ENCODE assay signal across 1 cellular context in genomic region chr13:25301347-25302113, GRCh38.
A peak's percentile ranks its signal among the peaks of the same experiment; 100 is the strongest.
TF ChIP-seq lines count a peak whose summit lies in the region.

A gene with protein sequence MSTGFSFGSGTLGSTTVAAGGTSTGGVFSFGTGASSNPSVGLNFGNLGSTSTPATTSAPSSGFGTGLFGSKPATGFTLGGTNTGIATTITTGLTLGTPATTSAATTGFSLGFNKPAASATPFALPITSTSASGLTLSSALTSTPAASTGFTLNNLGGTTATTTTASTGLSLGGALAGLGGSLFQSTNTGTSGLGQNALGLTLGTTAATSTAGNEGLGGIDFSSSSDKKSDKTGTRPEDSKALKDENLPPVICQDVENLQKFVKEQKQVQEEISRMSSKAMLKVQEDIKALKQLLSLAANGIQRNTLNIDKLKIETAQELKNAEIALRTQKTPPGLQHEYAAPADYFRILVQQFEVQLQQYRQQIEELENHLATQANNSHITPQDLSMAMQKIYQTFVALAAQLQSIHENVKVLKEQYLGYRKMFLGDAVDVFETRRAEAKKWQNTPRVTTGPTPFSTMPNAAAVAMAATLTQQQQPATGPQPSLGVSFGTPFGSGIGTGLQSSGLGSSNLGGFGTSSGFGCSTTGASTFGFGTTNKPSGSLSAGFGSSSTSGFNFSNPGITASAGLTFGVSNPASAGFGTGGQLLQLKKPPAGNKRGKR (plus strand): TSS chr13:25301625. CDS start chr13:25301774, 149 bp downstream.

TF ChIP-seq in HepG2, 621 proteins besides CTCF, POLR2A, EP300 and RAD21 (continued from another document and continues in another):
- TF ChIP-seq, protein P1, sequence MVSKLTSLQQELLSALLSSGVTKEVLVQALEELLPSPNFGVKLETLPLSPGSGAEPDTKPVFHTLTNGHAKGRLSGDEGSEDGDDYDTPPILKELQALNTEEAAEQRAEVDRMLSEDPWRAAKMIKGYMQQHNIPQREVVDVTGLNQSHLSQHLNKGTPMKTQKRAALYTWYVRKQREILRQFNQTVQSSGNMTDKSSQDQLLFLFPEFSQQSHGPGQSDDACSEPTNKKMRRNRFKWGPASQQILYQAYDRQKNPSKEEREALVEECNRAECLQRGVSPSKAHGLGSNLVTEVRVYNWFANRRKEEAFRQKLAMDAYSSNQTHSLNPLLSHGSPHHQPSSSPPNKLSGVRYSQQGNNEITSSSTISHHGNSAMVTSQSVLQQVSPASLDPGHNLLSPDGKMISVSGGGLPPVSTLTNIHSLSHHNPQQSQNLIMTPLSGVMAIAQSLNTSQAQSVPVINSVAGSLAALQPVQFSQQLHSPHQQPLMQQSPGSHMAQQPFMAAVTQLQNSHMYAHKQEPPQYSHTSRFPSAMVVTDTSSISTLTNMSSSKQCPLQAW (CRISPR knock-in tag; IDR thresholded peaks at IDR 0.05), result peak; percentile 47; the same call in 1 of the 2 replicates
- TF ChIP-seq HNF4A (CRISPR knock-in tag; IDR thresholded peaks at IDR 0.05) (no peak), PHB2 (IDR thresholded peaks at IDR 0.05; ENCODE audit: partially characterized antibody) (no peak), ZFP36L2 (CRISPR knock-in tag; IDR thresholded peaks at IDR 0.05) (no peak), TBX2 (CRISPR knock-in tag; IDR thresholded peaks at IDR 0.05; ENCODE audit: borderline replicate concordance) (peak; percentile 86), ZNF230 (CRISPR knock-in tag; IDR thresholded peaks at IDR 0.05) (peak; percentile 69; the same call in 1 of the 2 replicates), ZFAT (CRISPR knock-in tag; conservative IDR thresholded peaks at IDR 0.05) (no peak), SETDB1 (CRISPR knock-in tag; IDR thresholded peaks at IDR 0.05; ENCODE audit: borderline replicate concordance) (no peak), ELF1 (CRISPR knock-in tag; IDR thresholded peaks at IDR 0.05) (peak; percentile 80), MLLT10 (CRISPR knock-in tag; IDR thresholded peaks at IDR 0.05) (no peak), MAZ (IDR thresholded peaks at IDR 0.05; ENCODE audit: borderline replicate concordance, low read depth, low read length) (no peak), MAZ (CRISPR knock-in tag; IDR thresholded peaks at IDR 0.05; ENCODE audit: low read depth) (peak; percentile 77), ZNF101 (CRISPR knock-in tag; IDR thresholded peaks at IDR 0.05; ENCODE audit: borderline replicate concordance, low read depth) (no peak), RNF2 (conservative IDR thresholded peaks at IDR 0.05; ENCODE audit: low read depth) (no peak), ZSCAN30 (CRISPR knock-in tag; IDR thresholded peaks at IDR 0.05) (no peak), LBX2 (CRISPR knock-in tag; IDR thresholded peaks at IDR 0.05; ENCODE audit: borderline replicate concordance) (no peak), GZF1 (CRISPR knock-in tag; IDR thresholded peaks at IDR 0.05) (no peak), SMARCE1 (IDR thresholded peaks at IDR 0.05; ENCODE audit: borderline replicate concordance) (no peak), JDP2 (CRISPR knock-in tag; IDR thresholded peaks at IDR 0.05; ENCODE audit: borderline replicate concordance) (no peak), ZNF782 (CRISPR knock-in tag; IDR thresholded peaks at IDR 0.05; ENCODE audit: borderline replicate concordance) (no peak), TRIM24 (CRISPR knock-in tag; IDR thresholded peaks at IDR 0.05) (no peak), MEF2D (CRISPR knock-in tag; IDR thresholded peaks at IDR 0.05) (peak; percentile 37; the same call in 1 of the 2 replicates), SIN3B (IDR thresholded peaks at IDR 0.05; ENCODE audit: low read length) (no peak), LCORL (IDR thresholded peaks at IDR 0.05) (no peak), LCORL (CRISPR knock-in tag; IDR thresholded peaks at IDR 0.05) (peak; percentile 36; the same call in 1 of the 2 replicates), HDAC6 (IDR thresholded peaks at IDR 0.05; ENCODE audit: low read depth, low read length) (no peak), ZSCAN20 (CRISPR knock-in tag; IDR thresholded peaks at IDR 0.05; ENCODE audit: borderline replicate concordance) (no peak), ZSCAN25 (CRISPR knock-in tag; IDR thresholded peaks at IDR 0.05) (no peak), ZNF580 (CRISPR knock-in tag; IDR thresholded peaks at IDR 0.05; ENCODE audit: borderline replicate concordance, low read depth) (no peak), RCOR2 (CRISPR knock-in tag; IDR thresholded peaks at IDR 0.05) (0 out of 2 replicates have a peak, but pooled peaks have one; percentile 37), LRRFIP1 (CRISPR knock-in tag; conservative IDR thresholded peaks at IDR 0.05) (no peak), ZNF616 (CRISPR knock-in tag; IDR thresholded peaks at IDR 0.05; ENCODE audit: low read depth) (no peak), ZMAT3 (CRISPR knock-in tag; conservative IDR thresholded peaks at IDR 0.05) (peak; percentile 87)
- TF ChIP-seq, protein P2, sequence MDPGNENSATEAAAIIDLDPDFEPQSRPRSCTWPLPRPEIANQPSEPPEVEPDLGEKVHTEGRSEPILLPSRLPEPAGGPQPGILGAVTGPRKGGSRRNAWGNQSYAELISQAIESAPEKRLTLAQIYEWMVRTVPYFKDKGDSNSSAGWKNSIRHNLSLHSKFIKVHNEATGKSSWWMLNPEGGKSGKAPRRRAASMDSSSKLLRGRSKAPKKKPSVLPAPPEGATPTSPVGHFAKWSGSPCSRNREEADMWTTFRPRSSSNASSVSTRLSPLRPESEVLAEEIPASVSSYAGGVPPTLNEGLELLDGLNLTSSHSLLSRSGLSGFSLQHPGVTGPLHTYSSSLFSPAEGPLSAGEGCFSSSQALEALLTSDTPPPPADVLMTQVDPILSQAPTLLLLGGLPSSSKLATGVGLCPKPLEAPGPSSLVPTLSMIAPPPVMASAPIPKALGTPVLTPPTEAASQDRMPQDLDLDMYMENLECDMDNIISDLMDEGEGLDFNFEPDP (CRISPR knock-in tag; conservative IDR thresholded peaks at IDR 0.05), result no peak
- TF ChIP-seq, protein P3, sequence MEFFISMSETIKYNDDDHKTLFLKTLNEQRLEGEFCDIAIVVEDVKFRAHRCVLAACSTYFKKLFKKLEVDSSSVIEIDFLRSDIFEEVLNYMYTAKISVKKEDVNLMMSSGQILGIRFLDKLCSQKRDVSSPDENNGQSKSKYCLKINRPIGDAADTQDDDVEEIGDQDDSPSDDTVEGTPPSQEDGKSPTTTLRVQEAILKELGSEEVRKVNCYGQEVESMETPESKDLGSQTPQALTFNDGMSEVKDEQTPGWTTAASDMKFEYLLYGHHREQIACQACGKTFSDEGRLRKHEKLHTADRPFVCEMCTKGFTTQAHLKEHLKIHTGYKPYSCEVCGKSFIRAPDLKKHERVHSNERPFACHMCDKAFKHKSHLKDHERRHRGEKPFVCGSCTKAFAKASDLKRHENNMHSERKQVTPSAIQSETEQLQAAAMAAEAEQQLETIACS (CRISPR knock-in tag; IDR thresholded peaks at IDR 0.05), result peak; percentile 77; the same call in 1 of the 2 replicates
- TF ChIP-seq, protein P4, sequence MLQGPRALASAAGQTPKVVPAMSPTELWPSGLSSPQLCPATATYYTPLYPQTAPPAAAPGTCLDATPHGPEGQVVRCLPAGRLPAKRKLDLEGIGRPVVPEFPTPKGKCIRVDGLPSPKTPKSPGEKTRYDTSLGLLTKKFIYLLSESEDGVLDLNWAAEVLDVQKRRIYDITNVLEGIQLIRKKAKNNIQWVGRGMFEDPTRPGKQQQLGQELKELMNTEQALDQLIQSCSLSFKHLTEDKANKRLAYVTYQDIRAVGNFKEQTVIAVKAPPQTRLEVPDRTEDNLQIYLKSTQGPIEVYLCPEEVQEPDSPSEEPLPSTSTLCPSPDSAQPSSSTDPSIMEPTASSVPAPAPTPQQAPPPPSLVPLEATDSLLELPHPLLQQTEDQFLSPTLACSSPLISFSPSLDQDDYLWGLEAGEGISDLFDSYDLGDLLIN (CRISPR knock-in tag; IDR thresholded peaks at IDR 0.05; ENCODE audit: borderline replicate concordance), result no peak
- TF ChIP-seq, protein P5, sequence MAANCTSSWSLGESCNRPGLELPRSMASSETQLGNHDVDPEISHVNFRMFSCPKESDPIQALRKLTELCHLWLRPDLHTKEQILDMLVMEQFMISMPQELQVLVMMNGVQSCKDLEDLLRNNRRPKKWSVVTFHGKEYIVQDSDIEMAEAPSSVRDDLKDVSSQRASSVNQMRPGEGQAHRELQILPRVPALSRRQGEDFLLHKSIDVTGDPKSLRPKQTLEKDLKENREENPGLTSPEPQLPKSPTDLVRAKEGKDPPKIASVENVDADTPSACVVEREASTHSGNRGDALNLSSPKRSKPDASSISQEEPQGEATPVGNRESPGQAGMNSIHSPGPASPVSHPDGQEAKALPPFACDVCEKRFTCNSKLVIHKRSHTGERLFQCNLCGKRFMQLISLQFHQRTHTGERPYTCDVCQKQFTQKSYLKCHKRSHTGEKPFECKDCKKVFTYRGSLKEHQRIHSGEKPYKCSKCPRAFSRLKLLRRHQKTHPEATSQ (CRISPR knock-in tag; IDR thresholded peaks at IDR 0.05; ENCODE audit: borderline replicate concordance), result no peak
- TF ChIP-seq, protein P6, sequence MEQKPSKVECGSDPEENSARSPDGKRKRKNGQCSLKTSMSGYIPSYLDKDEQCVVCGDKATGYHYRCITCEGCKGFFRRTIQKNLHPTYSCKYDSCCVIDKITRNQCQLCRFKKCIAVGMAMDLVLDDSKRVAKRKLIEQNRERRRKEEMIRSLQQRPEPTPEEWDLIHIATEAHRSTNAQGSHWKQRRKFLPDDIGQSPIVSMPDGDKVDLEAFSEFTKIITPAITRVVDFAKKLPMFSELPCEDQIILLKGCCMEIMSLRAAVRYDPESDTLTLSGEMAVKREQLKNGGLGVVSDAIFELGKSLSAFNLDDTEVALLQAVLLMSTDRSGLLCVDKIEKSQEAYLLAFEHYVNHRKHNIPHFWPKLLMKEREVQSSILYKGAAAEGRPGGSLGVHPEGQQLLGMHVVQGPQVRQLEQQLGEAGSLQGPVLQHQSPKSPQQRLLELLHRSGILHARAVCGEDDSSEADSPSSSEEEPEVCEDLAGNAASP (CRISPR knock-in tag; IDR thresholded peaks at IDR 0.05; ENCODE audit: borderline replicate concordance), result peak; percentile 22; the same call in 1 of the 2 replicates
- TF ChIP-seq, protein P7, sequence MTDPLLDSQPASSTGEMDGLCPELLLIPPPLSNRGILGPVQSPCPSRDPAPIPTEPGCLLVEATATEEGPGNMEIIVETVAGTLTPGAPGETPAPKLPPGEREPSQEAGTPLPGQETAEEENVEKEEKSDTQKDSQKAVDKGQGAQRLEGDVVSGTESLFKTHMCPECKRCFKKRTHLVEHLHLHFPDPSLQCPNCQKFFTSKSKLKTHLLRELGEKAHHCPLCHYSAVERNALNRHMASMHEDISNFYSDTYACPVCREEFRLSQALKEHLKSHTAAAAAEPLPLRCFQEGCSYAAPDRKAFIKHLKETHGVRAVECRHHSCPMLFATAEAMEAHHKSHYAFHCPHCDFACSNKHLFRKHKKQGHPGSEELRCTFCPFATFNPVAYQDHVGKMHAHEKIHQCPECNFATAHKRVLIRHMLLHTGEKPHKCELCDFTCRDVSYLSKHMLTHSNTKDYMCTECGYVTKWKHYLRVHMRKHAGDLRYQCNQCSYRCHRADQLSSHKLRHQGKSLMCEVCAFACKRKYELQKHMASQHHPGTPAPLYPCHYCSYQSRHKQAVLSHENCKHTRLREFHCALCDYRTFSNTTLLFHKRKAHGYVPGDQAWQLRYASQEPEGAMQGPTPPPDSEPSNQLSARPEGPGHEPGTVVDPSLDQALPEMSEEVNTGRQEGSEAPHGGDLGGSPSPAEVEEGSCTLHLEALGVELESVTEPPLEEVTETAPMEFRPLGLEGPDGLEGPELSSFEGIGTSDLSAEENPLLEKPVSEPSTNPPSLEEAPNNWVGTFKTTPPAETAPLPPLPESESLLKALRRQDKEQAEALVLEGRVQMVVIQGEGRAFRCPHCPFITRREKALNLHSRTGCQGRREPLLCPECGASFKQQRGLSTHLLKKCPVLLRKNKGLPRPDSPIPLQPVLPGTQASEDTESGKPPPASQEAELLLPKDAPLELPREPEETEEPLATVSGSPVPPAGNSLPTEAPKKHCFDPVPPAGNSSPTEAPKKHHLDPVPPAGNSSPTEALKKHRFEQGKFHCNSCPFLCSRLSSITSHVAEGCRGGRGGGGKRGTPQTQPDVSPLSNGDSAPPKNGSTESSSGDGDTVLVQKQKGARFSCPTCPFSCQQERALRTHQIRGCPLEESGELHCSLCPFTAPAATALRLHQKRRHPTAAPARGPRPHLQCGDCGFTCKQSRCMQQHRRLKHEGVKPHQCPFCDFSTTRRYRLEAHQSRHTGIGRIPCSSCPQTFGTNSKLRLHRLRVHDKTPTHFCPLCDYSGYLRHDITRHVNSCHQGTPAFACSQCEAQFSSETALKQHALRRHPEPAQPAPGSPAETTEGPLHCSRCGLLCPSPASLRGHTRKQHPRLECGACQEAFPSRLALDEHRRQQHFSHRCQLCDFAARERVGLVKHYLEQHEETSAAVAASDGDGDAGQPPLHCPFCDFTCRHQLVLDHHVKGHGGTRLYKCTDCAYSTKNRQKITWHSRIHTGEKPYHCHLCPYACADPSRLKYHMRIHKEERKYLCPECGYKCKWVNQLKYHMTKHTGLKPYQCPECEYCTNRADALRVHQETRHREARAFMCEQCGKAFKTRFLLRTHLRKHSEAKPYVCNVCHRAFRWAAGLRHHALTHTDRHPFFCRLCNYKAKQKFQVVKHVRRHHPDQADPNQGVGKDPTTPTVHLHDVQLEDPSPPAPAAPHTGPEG (CRISPR knock-in tag; IDR thresholded peaks at IDR 0.05), result no peak
- TF ChIP-seq, protein P8, sequence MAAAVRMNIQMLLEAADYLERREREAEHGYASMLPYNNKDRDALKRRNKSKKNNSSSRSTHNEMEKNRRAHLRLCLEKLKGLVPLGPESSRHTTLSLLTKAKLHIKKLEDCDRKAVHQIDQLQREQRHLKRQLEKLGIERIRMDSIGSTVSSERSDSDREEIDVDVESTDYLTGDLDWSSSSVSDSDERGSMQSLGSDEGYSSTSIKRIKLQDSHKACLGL (CRISPR knock-in tag; IDR thresholded peaks at IDR 0.05), result peak; percentile 83
